23 cellular contexts compared by ENCODE assay signal in the genomic region with DNA sequence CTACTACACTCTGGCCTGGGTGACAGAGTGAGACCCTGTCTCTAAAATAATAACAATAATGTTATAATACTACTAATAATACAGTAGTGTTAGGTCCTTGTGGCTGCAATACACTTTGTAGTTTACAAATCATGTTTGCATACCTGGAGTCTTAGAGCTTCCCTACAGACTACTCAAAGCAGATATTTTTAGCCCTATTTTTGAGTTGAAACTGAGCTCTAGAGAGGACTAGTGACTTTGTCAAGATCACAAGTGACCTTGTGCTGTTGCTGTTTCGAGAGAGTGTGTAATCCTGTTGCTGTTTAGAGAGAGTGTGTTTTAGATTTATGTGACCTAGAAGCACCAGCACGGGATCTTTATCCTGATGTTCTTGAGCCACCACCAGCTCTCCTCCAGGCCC.
DNase-seq lines count a peak whose midpoint lies in the region; ATAC-seq and TF ChIP-seq lines count a peak whose summit lies in the region.
"Had no signal": no experiment of that assay in that cellular context is flagged by ENCODE, and none has a peak within 500 bp of the region (broad histone marks: within the 10 kb centered on the region; RNA-seq: fewer than 3 reads in every experiment).

No MANE protein-coding gene starts in this region.

- TF ChIP-seq CTCF in endothelial cell (IDR thresholded peaks at IDR 0.05; ENCODE audit: unreplicated experiment) (no peak), neural progenitor cell (IDR thresholded peaks at IDR 0.05) (no peak), uterus (IDR thresholded peaks at IDR 0.05) (no peak)

- ATAC-seq in Right ventricle myocardium superior (ENCODE audit: poor library complexity) (peak; percentile 28), HG03378 (IDR thresholded peaks at IDR 0.05; ENCODE audit: unreplicated experiment) (no peak)
- ATAC-seq: activated naive CD4-positive, alpha-beta T cell treated with anti-CD3 and anti-CD28 coated beads, Interleukin-2, amount 50 U/mL, for 72 hours; natural killer cell; stimulated activated naive CD8-positive, alpha-beta T cell treated with anti-CD3 and anti-CD28 coated beads, Interleukin-15, Interleukin-2, amounts not matched to agents 100 U/mL and 50 U/mL, for 24 hours had no signal

- H3K27me3 ChIP-seq in neural progenitor cell: no peaks in the 10 kb centered on the region
- no peaks in the 10 kb centered on the region for H3K27me3 ChIP-seq in uterus
- H3K27me3 ChIP-seq: ovary, transverse colon had no signal

- H3K4me3 ChIP-seq in neural progenitor cell (no peak overlapping the region), uterus (no peak overlapping the region)
- H3K4me3 ChIP-seq: ovary, transverse colon had no signal

- intact Hi-C loops in Right ventricle myocardium superior (cut with DNase I): no loop called here
- intact Hi-C loops in cardiac septum (cut with DNase I): no loop called here
- intact Hi-C loops in uterus (cut with DNase I; ENCODE audit: low total_unique reads): no loop called here

- H3K27ac ChIP-seq in neural progenitor cell (no peak overlapping the region), uterus (peak overlapping the region; percentile 73 to 75)
- H3K27ac ChIP-seq: 22Rv1, ovary had no signal

- no peak overlapping the region for H3K4me3 Mint-ChIP-seq in endothelial cell (ENCODE audit: unreplicated experiment)
- H3K4me3 Mint-ChIP-seq in neural progenitor cell: no peak overlapping the region
- H3K4me3 Mint-ChIP-seq: activated CD4-positive, alpha-beta memory T cell treated with anti-CD3 and anti-CD28 coated beads, Interleukin-2, amount 10 ng/mL, durations not matched to agents 7 days and 5 days; CD14-positive monocyte; dendritic cell treated with granulocyte-macrophage colony-stimulating factor and Interleukin-4, amounts not matched to agents 40 ng/mL and 50 ng/mL, for 4 days; natural killer cell had no signal

- H3F3A ChIP-seq in neural progenitor cell (ENCODE audit: low read depth): peaks cover 13% of the 10 kb centered on the region

- H2AFZ ChIP-seq in neural progenitor cell (replicated peaks): peak overlapping the region; percentile 0

- DNase-seq in Right ventricle myocardium superior (no peak), cardiac septum (ENCODE audit: low spot score) (no peak), endothelial cell (ENCODE audit: low spot score) (no peak), neural progenitor cell (ENCODE audit: low spot score) (no peak), uterus (no peak), ureter (ENCODE audit: low spot score) (no peak), foreskin melanocyte (no peak)
- DNase-seq: activated CD4-positive, alpha-beta memory T cell treated with anti-CD3 and anti-CD28 coated beads, Interleukin-2, amount 10 ng/mL, durations not matched to agents 7 days and 5 days; activated CD4-positive, CD25-positive, alpha-beta regulatory T cell treated with anti-CD3 and anti-CD28 coated beads, Interleukin-2, amount 50 U/mL, for 72 hours; Kasumi-1; MV-4-11; natural killer cell; NCI-H1436 treated with DMSO at 0.1 percent for 48 hours; NCI-H774; stimulated activated naive CD8-positive, alpha-beta T cell treated with anti-CD3 and anti-CD28 coated beads, Interleukin-15, Interleukin-2, amounts not matched to agents 100 U/mL and 50 U/mL, for 24 hours; T-helper 2 cell; transverse colon had no signal

- H3K36me3 ChIP-seq in neural progenitor cell (no peaks in the 10 kb centered on the region), uterus (no peaks in the 10 kb centered on the region)
- H3K36me3 ChIP-seq: ovary, transverse colon had no signal

- no peaks in the 10 kb centered on the region for H3K36me3 Mint-ChIP-seq in endothelial cell (ENCODE audit: low read depth, unreplicated experiment)
- peaks cover 6% of the 10 kb centered on the region for H3K36me3 Mint-ChIP-seq in neural progenitor cell
- H3K36me3 Mint-ChIP-seq: activated naive CD4-positive, alpha-beta T cell treated with anti-CD3 and anti-CD28 coated beads, Interleukin-2, amount 50 U/mL, for 72 hours; CD14-positive monocyte; natural killer cell had no signal

- H3K27ac Mint-ChIP-seq in endothelial cell (ENCODE audit: unreplicated experiment) (peak overlapping the region; percentile 96), neural progenitor cell (peak overlapping the region; percentile 100)
- H3K27ac Mint-ChIP-seq: activated CD4-positive, alpha-beta memory T cell treated with anti-CD3 and anti-CD28 coated beads, Interleukin-2, amount 10 ng/mL, durations not matched to agents 7 days and 5 days; CD14-positive monocyte; natural killer cell had no signal

- H3K9me3 Mint-ChIP-seq in endothelial cell (ENCODE audit: unreplicated experiment) (no peaks in the 10 kb centered on the region), neural progenitor cell (peaks cover 9% of the 10 kb centered on the region)
- H3K9me3 Mint-ChIP-seq: activated CD4-positive, alpha-beta memory T cell treated with anti-CD3 and anti-CD28 coated beads, Interleukin-2, amount 10 ng/mL, durations not matched to agents 7 days and 5 days; activated naive CD4-positive, alpha-beta T cell treated with anti-CD3 and anti-CD28 coated beads, Interleukin-2, amount 50 U/mL, for 72 hours; dendritic cell treated with granulocyte-macrophage colony-stimulating factor and Interleukin-4, amounts not matched to agents 40 ng/mL and 50 ng/mL, for 4 days; natural killer cell had no signal

- no peaks in the 10 kb centered on the region for H4K20me1 ChIP-seq in neural progenitor cell (ENCODE audit: low read depth)

- no peaks in the 10 kb centered on the region for H3K27me3 Mint-ChIP-seq in endothelial cell (ENCODE audit: unreplicated experiment)
- peaks cover 5% of the 10 kb centered on the region for H3K27me3 Mint-ChIP-seq in neural progenitor cell (ENCODE audit: insufficient read depth, low read depth)
- H3K27me3 Mint-ChIP-seq: dendritic cell treated with granulocyte-macrophage colony-stimulating factor and Interleukin-4, amounts not matched to agents 40 ng/mL and 50 ng/mL, for 4 days had no signal

- H3K79me2 ChIP-seq in neural progenitor cell (ENCODE audit: low read depth): no peaks in the 10 kb centered on the region

- peaks cover 31% of the 10 kb centered on the region for H3K4me1 ChIP-seq in neural progenitor cell
- H3K4me1 ChIP-seq in uterus: no peaks in the 10 kb centered on the region

- no peaks in the 10 kb centered on the region for H3K9me3 ChIP-seq in neural progenitor cell (ENCODE audit: low read depth)
- H3K9me3 ChIP-seq in uterus: no peaks in the 10 kb centered on the region
- H3K9me3 ChIP-seq: ovary, transverse colon had no signal

- no peak overlapping the region for H3K4me2 ChIP-seq in neural progenitor cell

- H3K4me1 Mint-ChIP-seq in endothelial cell (ENCODE audit: unreplicated experiment) (peaks cover 49% of the 10 kb centered on the region), neural progenitor cell (peaks cover 57% of the 10 kb centered on the region)

- H3K9ac ChIP-seq in neural progenitor cell: no peak overlapping the region

- TF ChIP-seq POLR2A in uterus (IDR thresholded peaks at IDR 0.05): no peak
